ENCODE assay signal across 16 cellular contexts in genomic region chr1:208137144-208137682, GRCh38.
DNase-seq lines count a peak whose midpoint lies in the region; TF ChIP-seq lines count a peak whose summit lies in the region.
"Had no signal": no experiment of that assay in that cellular context is flagged by ENCODE, and none has a peak within 500 bp of the region (broad histone marks: within the 10 kb centered on the region; RNA-seq: fewer than 3 reads in every experiment).

No MANE protein-coding gene starts in this region.

- no peaks in the 10 kb centered on the region for H3K9me2 ChIP-seq in PC-9 (ENCODE audit: insufficient read depth)

- no peak for TF ChIP-seq POLR2A in lower leg skin (IDR thresholded peaks at IDR 0.05)

- peaks cover 8% of the 10 kb centered on the region; the same call in 1 of the 2 replicates for H3F3A ChIP-seq in PC-9 (ENCODE audit: insufficient read depth, low read depth)

- DNase-seq in DMS 273 (lab: John Stamatoyannopoulos, UW; ENCODE audit: unreplicated experiment) = peak; percentile 92
- peak; percentile 74 for DNase-seq in LHCN-M2 (ENCODE audit: low read depth)
- DNase-seq in PC-9 = peak; percentile 14 to 48
- peak; percentile 54 to 68 for DNase-seq in foreskin fibroblast
- no peak for DNase-seq in NOMO-1 (lab: John Stamatoyannopoulos, UW; ENCODE audit: unreplicated experiment in 2 of 2)
- DNase-seq in lower leg skin (ENCODE audit: low spot score in 2 of 2) = no peak
- no peak for DNase-seq in GM13977 (ENCODE audit: low spot score)
- no peak for DNase-seq in SK-N-DZ (ENCODE audit: low spot score)
- DNase-seq: body of pancreas; effector CD4-positive, alpha-beta T cell; GF-D8; glutamatergic neuron; NCI-H1930; Peyer's patch; stimulated activated CD4-positive, alpha-beta T cell treated with anti-CD3 and anti-CD28 coated beads, Interleukin-4, amount 100 ng/mL, for 24 hours; stimulated activated naive B cell treated with anti-CD40 and anti-IgM and Interleukin-4, amounts not matched to agents 10 μg/mL and 1 μg/mL and 100 μg/mL, for 72 hours had no signal

- POLR2A ChIA-PET in PC-9 (lab: Charles Lee; ENCODE audit: unreplicated experiment) = no interaction called here

- no peaks in the 10 kb centered on the region for H3K9me3 ChIP-seq in PC-9 (ENCODE audit: insufficient read depth, low read depth)
- H3K9me3 ChIP-seq: body of pancreas, Peyer's patch had no signal

- no peak overlapping the region for H3K4me2 ChIP-seq in PC-9

- H3K27me3 ChIP-seq in PC-9 (ENCODE audit: insufficient read depth, low read depth) = no peaks in the 10 kb centered on the region
- H3K27me3 ChIP-seq: body of pancreas, Peyer's patch had no signal

- peaks cover 39% of the 10 kb centered on the region for H3K4me1 ChIP-seq in PC-9 (replicated peaks; ENCODE audit: insufficient read depth)

- no peak overlapping the region for H2AFZ ChIP-seq in PC-9

- TF ChIP-seq CTCF in PC-9 (conservative IDR thresholded peaks at IDR 0.05) (no peak), foreskin fibroblast (IDR thresholded peaks at IDR 0.05; ENCODE audit: low read depth, low read length) (no peak), lower leg skin (IDR thresholded peaks at IDR 0.05) (no peak), GM13977 (IDR thresholded peaks at IDR 0.05; ENCODE audit: extremely low read depth, insufficient read depth, missing control alignments) (no peak)

- H3K4me3 ChIP-seq in PC-9 = no peak overlapping the region
- H3K4me3 ChIP-seq in foreskin fibroblast (ENCODE audit: low read depth in 1 of 2, low read length in 2 of 2) = no peak overlapping the region
- no peak overlapping the region for H3K4me3 ChIP-seq in lower leg skin (ENCODE audit: low read depth, poor library complexity, severe bottlenecking)
- H3K4me3 ChIP-seq: body of pancreas, Peyer's patch had no signal

- no peak overlapping the region for H3K27ac ChIP-seq in PC-9
- H3K27ac ChIP-seq: body of pancreas, Peyer's patch had no signal

- H4K20me1 ChIP-seq in PC-9 (ENCODE audit: insufficient read depth) = no peaks in the 10 kb centered on the region

- H3K79me2 ChIP-seq in PC-9 (ENCODE audit: low read depth) = no peaks in the 10 kb centered on the region

- BruUV-seq in PC-9 (replicated peaks; lab: Mats Ljungman, UMichigan) = no TSS peak

- H3K36me3 ChIP-seq in PC-9 (ENCODE audit: low read depth) = no peaks in the 10 kb centered on the region

- CTCF ChIA-PET in PC-9 (lab: Charles Lee) = no interaction called here

- in situ Hi-C loops in GM13977 (cut with MboI; ENCODE audit: low pct_unique_long_range_greater_than_20kb, low sequenced_read_pairs, unreplicated experiment) = loop anchor here (25.0 kb wide), 1 partner anchor 100 kb away; the partner anchor contains the start of gene PLXNA2

- intact Hi-C loops in PC-9 (cut with micrococcal nuclease; ENCODE audit: unreplicated experiment) = loop anchor here (1.0 kb wide), 1 partner anchor 108 kb away; no protein-coding TSS in a partner anchor
- intact Hi-C loops in lower leg skin (cut with DNase I; ENCODE audit: low total_unique reads) = no loop called here

- 74 to 81% methylated on average over 4 of the region's 4 CpGs for WGBS in lower leg skin, 2 donors

Comparison
In these comparisons a context has a peak if more than half of its experiments do, and no peak if none do; other contexts are left out.
1. DNase-seq: peak in DMS 273 (single experiment), LHCN-M2 (single experiment), PC-9 (2 of 2) and foreskin fibroblast (2 of 2); none in NOMO-1 (0 of 2), lower leg skin (0 of 2), GM13977 (single experiment) and SK-N-DZ (single experiment).